ENCODE assay signal across 9 cellular contexts in genomic region chr5:133050500-133050899, GRCh38. TPM values are rescaled to one million over a fixed set of nuclear protein-coding genes. Genes with fewer than 3 reads are reported as not detected.
DNase-seq lines count a peak whose midpoint lies in the region; ATAC-seq, FAIRE-seq and TF ChIP-seq lines count a peak whose summit lies in the region.
"Had no signal": no experiment of that assay in that cellular context is flagged by ENCODE, and none has a peak within 500 bp of the region (broad histone marks: within the 10 kb centered on the region; RNA-seq: fewer than 3 reads in every experiment).

No MANE protein-coding gene starts in this region.

- DNase-seq in heart right ventricle (no peak), left cardiac atrium (no peak), K562 (ENCODE audit: extremely low read depth in 1 of 4, low spot score in 3 of 4) (no peak), lower lobe of right lung (no peak), uterus (no peak), SKM-1 (lab: John Stamatoyannopoulos, UW; ENCODE audit: unreplicated experiment) (no peak)
- DNase-seq: NCI-H774 had no signal

- H3K4me3 ChIP-seq in heart right ventricle (peak overlapping the region in 6 of 10 donors; percentile 70 to 98 (median 94)), K562 (peak overlapping the region; percentile 81), lower lobe of right lung (peak overlapping the region; percentile 90), uterus (no peak overlapping the region)

- POLR2A ChIA-PET in K562 (lab: Yijun Ruan, JAX), result interaction anchor here (0.7 to 3.5 kb wide), 9 partner anchors 12 to 189 kb away, joined by 3 to 24 read pairs (median 6); partner anchors contain the start of gene AFF4

- no peak for TF ChIP-seq EP300 in K562 (IDR thresholded peaks at IDR 0.05; ENCODE audit: low read length)

- TF ChIP-seq CTCF in heart right ventricle (IDR thresholded peaks at IDR 0.05), result no peak
- TF ChIP-seq CTCF in K562 (IDR thresholded peaks at IDR 0.05 in 2 of 3, conservative IDR thresholded peaks at IDR 0.05 in 1 of 3; ENCODE audit: insufficient read depth in 2 of 3, low read depth in 1 of 3, low read length in 3 of 3), result no peak
- TF ChIP-seq CTCF in lower lobe of right lung (IDR thresholded peaks at IDR 0.05), result no peak
- no peak for TF ChIP-seq CTCF in uterus (IDR thresholded peaks at IDR 0.05)

- H3K27me3 ChIP-seq in heart right ventricle (no peaks in the 10 kb centered on the region), K562 (ENCODE audit: control insufficient read depth in 2 of 2, insufficient read depth in 2 of 2, low read length in 2 of 2) (no peaks in the 10 kb centered on the region), lower lobe of right lung (ENCODE audit: low read depth) (no peaks in the 10 kb centered on the region), uterus (no peaks in the 10 kb centered on the region)

- ATAC-seq in heart right ventricle (no peak), left cardiac atrium (no peak), K562 (no peak), lower lobe of right lung (no peak), HG03108 (IDR thresholded peaks at IDR 0.05; ENCODE audit: unreplicated experiment) (no peak), HG03196 (IDR thresholded peaks at IDR 0.05; ENCODE audit: unreplicated experiment) (no peak)

- H3K27ac ChIP-seq in heart right ventricle, result peak overlapping the region; percentile 86 to 99 (median 98)
- H3K27ac ChIP-seq in K562 (ENCODE audit: extremely low read depth, low read depth, low read length), result peak overlapping the region; percentile 96
- H3K27ac ChIP-seq in lower lobe of right lung, result peak overlapping the region; percentile 97
- H3K27ac ChIP-seq in uterus, result peak overlapping the region; percentile 96 to 100

- peaks cover 13% of the 10 kb centered on the region for H4K20me1 ChIP-seq in K562 (replicated peaks; ENCODE audit: control insufficient read depth, insufficient read depth, low read length)

- no TSS peak for BruUV-seq in K562 (replicated peaks; lab: Mats Ljungman, UMichigan)

- no peak for TF ChIP-seq RAD21 in K562 (CRISPR knock-in tag; conservative IDR thresholded peaks at IDR 0.05 in 1 of 2, IDR thresholded peaks at IDR 0.05 in 1 of 2)

- H2AFZ ChIP-seq in K562 (ENCODE audit: low read depth, low read length), result no peak overlapping the region; the same call in 1 of the 2 replicates

- intact Hi-C loops in heart right ventricle (cut with DNase I) (loop anchor here in 5 of 10 donors (2.0 to 10.0 kb wide), 3 partner anchors 24 to 88 kb away; partner anchors contain the start of genes AFF4 (in 5 of the 5) and ZCCHC10 (in 1 of the 5)), left cardiac atrium (cut with DNase I) (no loop called here), K562 (cut with micrococcal nuclease) (loop anchor here (2.0 to 5.0 kb wide), 2 partner anchors 88 to 103 kb away; partner anchors contain the start of gene AFF4), lower lobe of right lung (cut with DNase I) (no loop called here), uterus (cut with DNase I; ENCODE audit: low total_unique reads) (no loop called here)

- H3K9me3 ChIP-seq in heart right ventricle (no peaks in the 10 kb centered on the region), K562 (replicated peaks; ENCODE audit: control insufficient read depth, insufficient read depth, low read depth, low read length) (no peaks in the 10 kb centered on the region), lower lobe of right lung (no peaks in the 10 kb centered on the region), uterus (no peaks in the 10 kb centered on the region)

- H3K36me3 ChIP-seq in heart right ventricle (no peaks in the 10 kb centered on the region), K562 (ENCODE audit: control insufficient read depth, insufficient read depth, low read length) (peaks cover 21% of the 10 kb centered on the region), lower lobe of right lung (no peaks in the 10 kb centered on the region), uterus (no peaks in the 10 kb centered on the region)

- no peaks in the 10 kb centered on the region for H3K9me1 ChIP-seq in K562 (ENCODE audit: control insufficient read depth, insufficient read depth, low read length)

- CTCF ChIA-PET in K562 (lab: Yijun Ruan, JAX; ENCODE audit: low intra/inter-chr PET ratio), result no interaction called here

- H3K4me2 ChIP-seq in K562 (ENCODE audit: insufficient read depth, low read length), result peak overlapping the region; percentile 95

- peaks cover 58% of the 10 kb centered on the region for H3K79me2 ChIP-seq in K562 (ENCODE audit: control insufficient read depth, insufficient read depth, low read length)

- no peak for FAIRE-seq in K562 (lab: Jason Lieb, UNC)

- H3K9ac ChIP-seq in K562 (ENCODE audit: insufficient read depth in 1 of 2, low read depth in 2 of 2, low read length in 2 of 2), result peak overlapping the region; percentile 97 to 100; a peak in 3 of 4 replicates

- peaks cover 6 to 55% (median 43%) of the 10 kb centered on the region in 9 donors for H3K4me1 ChIP-seq in heart right ventricle
- peaks cover 17 to 31% of the 10 kb centered on the region in 2 experiments; a peak in 4 of 5 replicates for H3K4me1 ChIP-seq in K562 (replicated peaks in 1 of 2; ENCODE audit: control insufficient read depth in 2 of 2, insufficient read depth in 2 of 2, low read length in 2 of 2)
- H3K4me1 ChIP-seq in lower lobe of right lung, result peaks cover 41% of the 10 kb centered on the region
- H3K4me1 ChIP-seq in uterus, result peaks cover 0 to 5% of the 10 kb centered on the region in 2 donors

- TF ChIP-seq POLR2A in K562 (conservative IDR thresholded peaks at IDR 0.05) (no peak), uterus (IDR thresholded peaks at IDR 0.05) (no peak)

- in situ Hi-C loops in K562 (cut with MboI), result no loop called here

- WGBS in heart right ventricle, 2 donors, result 23 to 37% methylated on average over 3 of the region's 3 CpGs
- 6% methylated on average over 3 of the region's 3 CpGs for whole genome bisulfite sequencing in K562 (ENCODE audit: insufficient coverage, low coverage, missing lambda C conversion rate)

TF ChIP-seq in K562, 482 proteins besides CTCF, POLR2A, EP300 and RAD21 (continues in another document):
- 0 out of 4 replicates have a peak, but pooled peaks of 1 of the 2 experiments have one; percentile 16 for TF ChIP-seq HDAC1 (IDR thresholded peaks at IDR 0.05)
- TF ChIP-seq CREM (IDR thresholded peaks at IDR 0.05; ENCODE audit: low read depth), result no peak

RNA-seq across cellular contexts. Expression of gene HSPA4, which starts 1.3 kb away (rescaled TPM):
- total RNA-seq in heart right ventricle (100 to 1,000 TPM in 6 of 10 donors, 10 to 100 TPM in 4; 79.6 to 156 (median 111) TPM), left cardiac atrium (10 to 100 TPM; 68.0 to 79.9 TPM), K562 (2014; rRNA removed) (115 and 123 TPM in 2 replicates), K562 (2014; rRNA removed; fragmentation: Illumina TruSeq; extraction: Trizol) (286 and 341 TPM in 2 replicates), K562 (2015; rRNA removed; fragmentation: Illumina TruSeq; extraction: Trizol) (187 and 222 TPM in 2 replicates), K562 (2021) (274 and 277 TPM in 2 replicates), lower lobe of right lung (66.0 TPM), uterus (100 to 1,000 TPM in 1 of 4 donors, 10 to 100 TPM in 3; 22.4 to 107 (median 72.4) TPM)
- polyA plus RNA-seq in heart right ventricle (100 to 1,000 TPM in 1 of 2 donors, 10 to 100 TPM in 1; 44.9 to 179 TPM), K562 (2011; rRNA removed) (76.7 and 148 TPM in 2 replicates), K562 (2014; fragmentation: Illumina TruSeq; extraction: Trizol) (132 and 161 TPM in 2 replicates), K562 (2014; fragmentation: Nextera tagmentation; extraction: Ambion mirVana) (10 to 100 TPM; 90.3 to 93.0 TPM), K562 (2014; rRNA removed) (118 and 128 TPM in 2 replicates)
- 32.9 and 85.4 TPM in 2 replicates for total RNA-seq in K562 (2011; cell fraction: chromatin; rRNA removed; ENCODE audit: low replicate concordance)
- total RNA-seq in K562 (2011; cell fraction: nucleolus; rRNA removed), result 16.3 and 16.7 TPM in 2 replicates
- 26.3 and 29.2 TPM in 2 replicates for total RNA-seq in K562 (2011; cell fraction: nucleoplasm; rRNA removed)
- polyA plus RNA-seq in K562 (2011; cell fraction: cytosol; rRNA removed), result 19.8 and 23.2 TPM in 2 replicates
- 14.9 and 22.1 TPM in 2 replicates for polyA plus RNA-seq in K562 (2011; cell fraction: nucleus; rRNA removed)
- polyA plus RNA-seq in K562 (2012), result 104 and 175 TPM in 2 replicates
- 210 and 254 TPM in 2 replicates for polyA minus RNA-seq in K562 (2011; rRNA and poly(A)+ RNA removed)
- polyA minus RNA-seq in K562 (2011; cell fraction: cytosol; rRNA and poly(A)+ RNA removed), result 77.0 and 111 TPM in 2 replicates
- polyA minus RNA-seq in K562 (2011; cell fraction: nucleus; rRNA and poly(A)+ RNA removed), result 14.8 and 31.1 TPM in 2 replicates

RNA-seq across cellular contexts. Expression of gene ZCCHC10, which starts 24.2 kb away (rescaled TPM):
- total RNA-seq in heart right ventricle (10 to 100 TPM; 12.2 to 22.4 (median 19.4) TPM), left cardiac atrium (10 to 100 TPM; 14.9 to 19.2 TPM), K562 (2014; rRNA removed) (11.9 and 15.4 TPM in 2 replicates), K562 (2014; rRNA removed; fragmentation: Illumina TruSeq; extraction: Trizol) (51.8 and 65.9 TPM in 2 replicates), K562 (2015; rRNA removed; fragmentation: Illumina TruSeq; extraction: Trizol) (43.6 and 45.5 TPM in 2 replicates), K562 (2021) (34.9 and 37.6 TPM in 2 replicates), lower lobe of right lung (18.5 TPM), uterus (10 to 100 TPM in 3 of 4 donors, 1 to 10 TPM in 1; 5.6 to 25.7 (median 16.0) TPM)
- polyA plus RNA-seq in heart right ventricle (10 to 100 TPM; 15.4 to 29.9 TPM), K562 (2011; rRNA removed) (78.7 and 85.1 TPM in 2 replicates), K562 (2014; fragmentation: Illumina TruSeq; extraction: Trizol) (58.4 and 69.8 TPM in 2 replicates), K562 (2014; fragmentation: Nextera tagmentation; extraction: Ambion mirVana) (100 to 1,000 TPM; 144 to 146 TPM), K562 (2014; rRNA removed) (46.6 and 47.2 TPM in 2 replicates)
- 5.5 and 11.3 TPM in 2 replicates for total RNA-seq in K562 (2011; cell fraction: chromatin; rRNA removed; ENCODE audit: low replicate concordance)
- 8.7 and 9.8 TPM in 2 replicates for total RNA-seq in K562 (2011; cell fraction: nucleolus; rRNA removed)
- total RNA-seq in K562 (2011; cell fraction: nucleoplasm; rRNA removed), result 9.6 and 10.3 TPM in 2 replicates
- polyA plus RNA-seq in K562 (2011; cell fraction: cytosol; rRNA removed), result 43.7 and 46.9 TPM in 2 replicates
- 15.9 and 16.3 TPM in 2 replicates for polyA plus RNA-seq in K562 (2011; cell fraction: nucleus; rRNA removed)
- polyA plus RNA-seq in K562 (2012), result 43.2 and 76.9 TPM in 2 replicates
- polyA minus RNA-seq in K562 (2011; rRNA and poly(A)+ RNA removed), result 27.9 and 30.5 TPM in 2 replicates
- 15.1 and 15.7 TPM in 2 replicates for polyA minus RNA-seq in K562 (2011; cell fraction: cytosol; rRNA and poly(A)+ RNA removed)
- 1.6 and 5.8 TPM in 2 replicates for polyA minus RNA-seq in K562 (2011; cell fraction: nucleus; rRNA and poly(A)+ RNA removed)

Comparison
In these comparisons a context has a peak if more than half of its experiments do, and no peak if none do; other contexts are left out.
1. H3K4me3 ChIP-seq: peak in heart right ventricle (6 of 10), K562 (single experiment) and lower lobe of right lung (single experiment); none in uterus (0 of 2).
2. Peak in every context shown above with its lines, with median percentiles within 50 percentile points of each other: H3K27ac ChIP-seq.